ENCODE assay signal across 29 cellular contexts in the genomic region with DNA sequence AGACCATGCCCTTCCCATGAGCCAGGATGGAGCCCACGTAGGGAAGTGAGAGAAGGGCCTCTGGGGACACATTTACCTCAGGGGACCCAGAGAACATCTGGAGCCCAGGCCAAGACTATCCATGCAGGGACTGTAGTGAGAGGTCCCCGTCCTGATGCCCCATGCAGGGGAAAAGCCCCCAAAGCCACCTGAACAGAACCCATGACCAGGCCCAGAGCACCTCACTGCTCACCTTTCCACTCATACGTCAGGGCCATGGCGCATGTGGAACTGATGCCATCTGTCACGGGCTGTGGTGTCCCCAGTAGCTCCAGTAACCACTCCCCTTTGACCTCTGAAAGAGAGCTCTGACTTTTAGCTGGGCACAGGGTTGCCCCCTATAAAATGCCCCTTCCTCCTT.
"Had no signal": no experiment of that assay in that cellular context is flagged by ENCODE, and none has a peak within 500 bp of the region (broad histone marks: within the 10 kb centered on the region; RNA-seq: fewer than 3 reads in every experiment).

No MANE protein-coding gene starts in this region.

- DNase-seq: activated CD4-positive, alpha-beta T cell treated with anti-CD3 and anti-CD28 coated beads for 48 hours; activated CD4-positive, alpha-beta T cell treated with anti-CD3 and anti-CD28 coated beads, Interleukin-2, amount 50 U/mL, for 48 hours; activated naive CD4-positive, alpha-beta T cell treated with anti-CD3 and anti-CD28 coated beads for 36 hours; activated naive CD8-positive, alpha-beta T cell treated with anti-CD3 and anti-CD28 coated beads for 36 hours; activated T-cell treated with anti-CD3 and anti-CD28 coated beads, Interleukin-2, amount 50 U/mL, for 72 hours; aorta; body of pancreas; cortex of kidney; foreskin keratinocyte; heart right ventricle; kidney glomerular epithelial cell; left lung; mesendoderm; mucosa of descending colon; nephron progenitor cell; ovary; retina; stimulated activated CD4-positive, alpha-beta T cell treated with anti-CD3 and anti-CD28 coated beads, Interleukin-4, amount 100 ng/mL, for 24 hours had no signal

- H3K4me3 ChIP-seq: adrenal gland, body of pancreas, cardiac muscle cell, esophagus muscularis mucosa, heart right ventricle, left lung, lung, mucosa of descending colon, ovary, prostate gland, skin epidermis had no signal

- H3K36me3 ChIP-seq: adrenal gland, cardiac muscle cell, esophagus muscularis mucosa, heart right ventricle, left lung, neutrophil, ovary, prostate gland had no signal

- H3K27ac ChIP-seq: adrenal gland, body of pancreas, cardiac muscle cell, esophagus muscularis mucosa, foreskin keratinocyte, heart right ventricle, left lung, neutrophil, ovary, prostate gland, skin epidermis had no signal

- H3K9me3 Mint-ChIP-seq: activated naive CD4-positive, alpha-beta T cell treated with anti-CD3 and anti-CD28 coated beads for 36 hours; activated naive CD8-positive, alpha-beta T cell treated with anti-CD3 and anti-CD28 coated beads for 36 hours; activated T-cell treated with anti-CD3 and anti-CD28 coated beads, Interleukin-2, amount 50 U/mL, for 72 hours; nephron progenitor cell; stimulated activated effector memory CD8-positive, alpha-beta T cell treated with anti-CD3 and anti-CD28 coated beads, Interleukin-12 subunit alpha, Interleukin-12 subunit beta, amount 100 ng/mL, for 72 hours; stimulated activated naive CD8-positive, alpha-beta T cell treated with anti-CD3 and anti-CD28 coated beads, Interleukin-15, Interleukin-2, amounts not matched to agents 100 ng/mL and 50 ng/mL, for 24 hours; type B pancreatic cell had no signal

- H3K4me3 Mint-ChIP-seq: activated naive CD4-positive, alpha-beta T cell treated with anti-CD3 and anti-CD28 coated beads for 36 hours; activated naive CD8-positive, alpha-beta T cell treated with anti-CD3 and anti-CD28 coated beads for 36 hours; activated T-cell treated with anti-CD3 and anti-CD28 coated beads, Interleukin-2, amount 50 U/mL, for 72 hours; nephron progenitor cell; stimulated activated effector memory CD8-positive, alpha-beta T cell treated with anti-CD3 and anti-CD28 coated beads, Interleukin-12 subunit alpha, Interleukin-12 subunit beta, amount 100 ng/mL, for 72 hours; stimulated activated naive CD8-positive, alpha-beta T cell treated with anti-CD3 and anti-CD28 coated beads, Interleukin-15, Interleukin-2, amounts not matched to agents 100 ng/mL and 50 ng/mL, for 24 hours; type B pancreatic cell had no signal

- H3K4me1 ChIP-seq: adrenal gland, body of pancreas, esophagus muscularis mucosa, foreskin keratinocyte, heart right ventricle, left lung, prostate gland had no signal

- H3K4me1 Mint-ChIP-seq: activated naive CD8-positive, alpha-beta T cell treated with anti-CD3 and anti-CD28 coated beads for 36 hours; stimulated activated effector memory CD8-positive, alpha-beta T cell treated with anti-CD3 and anti-CD28 coated beads, Interleukin-12 subunit alpha, Interleukin-12 subunit beta, amount 100 ng/mL, for 72 hours had no signal

- H3K9me3 ChIP-seq: adrenal gland, body of pancreas, esophagus muscularis mucosa, heart right ventricle, left lung, mucosa of descending colon, neutrophil, ovary, prostate gland had no signal

- H3K27me3 ChIP-seq: adrenal gland, body of pancreas, cardiac muscle cell, foreskin keratinocyte, ovary had no signal

- H3K36me3 Mint-ChIP-seq: activated naive CD8-positive, alpha-beta T cell treated with anti-CD3 and anti-CD28 coated beads for 36 hours; stimulated activated effector memory CD8-positive, alpha-beta T cell treated with anti-CD3 and anti-CD28 coated beads, Interleukin-12 subunit alpha, Interleukin-12 subunit beta, amount 100 ng/mL, for 72 hours; type B pancreatic cell had no signal

- H3K27ac Mint-ChIP-seq: activated naive CD4-positive, alpha-beta T cell treated with anti-CD3 and anti-CD28 coated beads for 36 hours; activated naive CD8-positive, alpha-beta T cell treated with anti-CD3 and anti-CD28 coated beads for 36 hours; activated T-cell treated with anti-CD3 and anti-CD28 coated beads, Interleukin-2, amount 50 U/mL, for 72 hours; nephron progenitor cell; stimulated activated effector memory CD8-positive, alpha-beta T cell treated with anti-CD3 and anti-CD28 coated beads, Interleukin-12 subunit alpha, Interleukin-12 subunit beta, amount 100 ng/mL, for 72 hours; stimulated activated naive CD8-positive, alpha-beta T cell treated with anti-CD3 and anti-CD28 coated beads, Interleukin-15, Interleukin-2, amounts not matched to agents 100 ng/mL and 50 ng/mL, for 24 hours; type B pancreatic cell had no signal

- ATAC-seq: activated T-cell treated with anti-CD3 and anti-CD28 coated beads, Interleukin-2, amount 50 U/mL, for 72 hours; body of pancreas; foreskin keratinocyte; heart right ventricle; left lung; mucosa of descending colon; sciatic nerve; stimulated activated effector memory CD8-positive, alpha-beta T cell treated with anti-CD3 and anti-CD28 coated beads, Interleukin-12 subunit alpha, Interleukin-12 subunit beta, amount 100 ng/mL, for 72 hours had no signal
